ENCODE assay signal across 1 cellular context in genomic region chr10:75238182-75239180, GRCh38.
TF ChIP-seq lines count a peak whose summit lies in the region.

No MANE protein-coding gene starts in this region.

TF ChIP-seq in HepG2, 621 proteins besides CTCF, POLR2A, EP300 and RAD21 (continued from another document and continues in another):
- no peak for TF ChIP-seq TEF (CRISPR knock-in tag; IDR thresholded peaks at IDR 0.05)
- 0 out of 2 replicates have a peak, but pooled peaks have one; percentile 24 for TF ChIP-seq MTA1 (CRISPR knock-in tag; IDR thresholded peaks at IDR 0.05; ENCODE audit: borderline replicate concordance)
- no peak for TF ChIP-seq SRY (CRISPR knock-in tag; IDR thresholded peaks at IDR 0.05)
- TF ChIP-seq PHF8 (CRISPR knock-in tag; IDR thresholded peaks at IDR 0.05) = no peak
- TF ChIP-seq KLF6 (CRISPR knock-in tag; IDR thresholded peaks at IDR 0.05) = no peak
- TF ChIP-seq NFYB (CRISPR knock-in tag; IDR thresholded peaks at IDR 0.05) = 0 out of 2 replicates have a peak, but pooled peaks have one; percentile 33
- peak; percentile 99 for TF ChIP-seq ZKSCAN8 (CRISPR knock-in tag; IDR thresholded peaks at IDR 0.05; ENCODE audit: borderline replicate concordance)
- no peak for TF ChIP-seq FOXK2 (IDR thresholded peaks at IDR 0.05)
- no peak for TF ChIP-seq POGK (CRISPR knock-in tag; conservative IDR thresholded peaks at IDR 0.05)
- no peak for TF ChIP-seq DR1 (CRISPR knock-in tag; IDR thresholded peaks at IDR 0.05)
- no peak for TF ChIP-seq ARHGAP35 (CRISPR knock-in tag; IDR thresholded peaks at IDR 0.05; ENCODE audit: borderline replicate concordance)
- TF ChIP-seq ZNF737 (CRISPR knock-in tag; IDR thresholded peaks at IDR 0.05; ENCODE audit: borderline replicate concordance) = no peak
- no peak for TF ChIP-seq ZNF773 (CRISPR knock-in tag; IDR thresholded peaks at IDR 0.05; ENCODE audit: borderline replicate concordance)
- TF ChIP-seq NR2F6 (IDR thresholded peaks at IDR 0.05) = no peak
- TF ChIP-seq NR2F6 (CRISPR knock-in tag; IDR thresholded peaks at IDR 0.05) = peak; percentile 57
- TF ChIP-seq DRAP1 (CRISPR knock-in tag; IDR thresholded peaks at IDR 0.05) = 0 out of 2 replicates have a peak, but pooled peaks have one; percentile 12
- TF ChIP-seq AGO2 (optimal IDR thresholded peaks at IDR 0.05; ENCODE audit: low read depth, low read length) = no peak
- 0 out of 2 replicates have a peak, but pooled peaks have one; percentile 27 for TF ChIP-seq PATZ1 (CRISPR knock-in tag; IDR thresholded peaks at IDR 0.05)
- TF ChIP-seq ZFY (CRISPR knock-in tag; IDR thresholded peaks at IDR 0.05) = 0 out of 2 replicates have a peak, but pooled peaks have one; percentile 32
- no peak for TF ChIP-seq ZNF24 (IDR thresholded peaks at IDR 0.05)
- 0 out of 2 replicates have a peak, but pooled peaks have one; percentile 44 for TF ChIP-seq KLF11 (CRISPR knock-in tag; IDR thresholded peaks at IDR 0.05)
- no peak for TF ChIP-seq CREB1 (IDR thresholded peaks at IDR 0.05)
- TF ChIP-seq CREB1 (CRISPR knock-in tag; IDR thresholded peaks at IDR 0.05) = no peak
- TF ChIP-seq SKI (IDR thresholded peaks at IDR 0.05; ENCODE audit: partially characterized antibody) = no peak
- no peak for TF ChIP-seq ZNF143 (CRISPR knock-in tag; IDR thresholded peaks at IDR 0.05)
- no peak for TF ChIP-seq TARDBP (CRISPR knock-in tag; IDR thresholded peaks at IDR 0.05)
- no peak for TF ChIP-seq ATF2 (CRISPR knock-in tag; IDR thresholded peaks at IDR 0.05)
- no peak for TF ChIP-seq JARID2 (CRISPR knock-in tag; IDR thresholded peaks at IDR 0.05; ENCODE audit: insufficient replicate concordance)
- no peak for TF ChIP-seq U2AF2 (IDR thresholded peaks at IDR 0.05; ENCODE audit: low read depth, low read length)
- no peak for TF ChIP-seq ZNF136 (CRISPR knock-in tag; IDR thresholded peaks at IDR 0.05; ENCODE audit: low read depth)
- TF ChIP-seq E2F2 (CRISPR knock-in tag; IDR thresholded peaks at IDR 0.05; ENCODE audit: borderline replicate concordance) = no peak
- no peak for TF ChIP-seq HHEX (CRISPR knock-in tag; IDR thresholded peaks at IDR 0.05)
- no peak for TF ChIP-seq ZSCAN5A (CRISPR knock-in tag; IDR thresholded peaks at IDR 0.05; ENCODE audit: borderline replicate concordance)
- no peak for TF ChIP-seq HNRNPL (IDR thresholded peaks at IDR 0.05; ENCODE audit: low read depth, low read length)
- no peak for TF ChIP-seq ZNF790 (CRISPR knock-in tag; IDR thresholded peaks at IDR 0.05; ENCODE audit: borderline replicate concordance)
- TF ChIP-seq HNRNPUL1 (IDR thresholded peaks at IDR 0.05; ENCODE audit: low read depth, low read length) = no peak
- TF ChIP-seq CERS6 (CRISPR knock-in tag; IDR thresholded peaks at IDR 0.05) = no peak
- TF ChIP-seq ARNT2 (CRISPR knock-in tag; IDR thresholded peaks at IDR 0.05; ENCODE audit: low read depth) = no peak
- no peak for TF ChIP-seq FOXA1 (IDR thresholded peaks at IDR 0.05)
- no peak for TF ChIP-seq FOXA1 (CRISPR knock-in tag; IDR thresholded peaks at IDR 0.05)
- TF ChIP-seq SAP130 (CRISPR knock-in tag; IDR thresholded peaks at IDR 0.05; ENCODE audit: low read depth) = peak; percentile 27; the same call in 1 of the 2 replicates
- TF ChIP-seq ZNF530 (CRISPR knock-in tag; IDR thresholded peaks at IDR 0.05; ENCODE audit: low read depth) = no peak
- TF ChIP-seq CREM (IDR thresholded peaks at IDR 0.05) = no peak
- TF ChIP-seq CREM (CRISPR knock-in tag; IDR thresholded peaks at IDR 0.05) = no peak
- TF ChIP-seq JUNB (CRISPR knock-in tag; IDR thresholded peaks at IDR 0.05; ENCODE audit: borderline replicate concordance) = no peak
- TF ChIP-seq ZNF746 (CRISPR knock-in tag; IDR thresholded peaks at IDR 0.05) = no peak
- no peak for TF ChIP-seq ZNF263 (CRISPR knock-in tag; IDR thresholded peaks at IDR 0.05)
- TF ChIP-seq ZNF792 (CRISPR knock-in tag; IDR thresholded peaks at IDR 0.05) = 0 out of 2 replicates have a peak, but pooled peaks have one; percentile 40
- no peak for TF ChIP-seq HIC2 (CRISPR knock-in tag; IDR thresholded peaks at IDR 0.05; ENCODE audit: low read depth)
- TF ChIP-seq FOXM1 (CRISPR knock-in tag; IDR thresholded peaks at IDR 0.05) = no peak
- no peak for TF ChIP-seq GATAD2A (CRISPR knock-in tag; IDR thresholded peaks at IDR 0.05)
- TF ChIP-seq ZNF713 (CRISPR knock-in tag; IDR thresholded peaks at IDR 0.05) = no peak
